10 cellular contexts compared by ENCODE assay signal in genomic region chr15:51267714-51268105, GRCh38.
DNase-seq lines count a peak whose midpoint lies in the region; TF ChIP-seq lines count a peak whose summit lies in the region.
"Had no signal": no experiment of that assay in that cellular context is flagged by ENCODE, and none has a peak within 500 bp of the region (broad histone marks: within the 10 kb centered on the region; RNA-seq: fewer than 3 reads in every experiment).

No MANE protein-coding gene starts in this region.

- WGBS in stomach, 5 donors, result 4 to 8% (median 5%) methylated on average over 11 of the region's 11 CpGs

- H3K36me3 ChIP-seq in ascending aorta (no peaks in the 10 kb centered on the region), stomach (no peaks in the 10 kb centered on the region)

- DNase-seq in DMS 273 (lab: John Stamatoyannopoulos, UW; ENCODE audit: unreplicated experiment) (peak; percentile 46), DMS 273 treated with DMSO at 0.1 percent for 48 hours (lab: John Stamatoyannopoulos, UW) (no peak), ascending aorta (ENCODE audit: low spot score in 2 of 2) (no peak), iPS-NIHi7 (ENCODE audit: extremely low spot score) (peak; percentile 46), stomach (no peak), NCI-H1694 treated with DMSO at 0.1 percent for 48 hours (lab: John Stamatoyannopoulos, UW) (no peak), posterior vena cava (ENCODE audit: low spot score) (no peak), DMS153 treated with DMSO at 0.1 percent for 48 hours (lab: John Stamatoyannopoulos, UW; ENCODE audit: unreplicated experiment) (no peak)
- DNase-seq: activated effector memory CD4-positive, alpha-beta T cell treated with Interleukin-2 at 50 U/mL for 16 hours had no signal

- H3K9me3 ChIP-seq in ascending aorta, result no peaks in the 10 kb centered on the region
- no peaks in the 10 kb centered on the region for H3K9me3 ChIP-seq in stomach

- no peak for TF ChIP-seq POLR2A in stomach (IDR thresholded peaks at IDR 0.05)

- H3K4me1 ChIP-seq in ascending aorta, result peaks cover 0 to 3% of the 10 kb centered on the region in 2 donors
- H3K4me1 ChIP-seq in stomach, result peaks cover 12 to 21% (median 17%) of the 10 kb centered on the region in 4 donors

- TF ChIP-seq CTCF in ascending aorta (IDR thresholded peaks at IDR 0.05) (no peak), stomach (IDR thresholded peaks at IDR 0.05) (no peak)

- H3K4me3 ChIP-seq in ascending aorta, result peak overlapping the region; percentile 56 to 75
- H3K4me3 ChIP-seq in stomach, result peak overlapping the region; percentile 46 to 61 (median 52)

- intact Hi-C loops in ascending aorta (cut with DNase I), result no loop called here
- intact Hi-C loops in stomach (cut with DNase I; ENCODE audit: low total_unique reads), result no loop called here
- intact Hi-C loops in posterior vena cava (cut with DNase I), result no loop called here

- no peak for TF ChIP-seq EP300 in stomach (IDR thresholded peaks at IDR 0.05)

- H3K27me3 ChIP-seq in ascending aorta (no peaks in the 10 kb centered on the region), stomach (peaks cover 0 to 26% (median 18%) of the 10 kb centered on the region in 3 donors)

- H3K27ac ChIP-seq in ascending aorta (no peak overlapping the region), stomach (peak overlapping the region in 2 of 5 donors; percentile 2 to 49)
- H3K27ac ChIP-seq: 22Rv1 had no signal

Comparison
In these comparisons a context has a peak if more than half of its experiments do, and no peak if none do; other contexts are left out.
1. DNase-seq: peak in DMS 273 (single experiment) and iPS-NIHi7 (single experiment); none in DMS 273 treated with DMSO at 0.1 percent for 48 hours (single experiment), ascending aorta (0 of 2), stomach (single experiment), NCI-H1694 treated with DMSO at 0.1 percent for 48 hours (single experiment), posterior vena cava (single experiment) and DMS153 treated with DMSO at 0.1 percent for 48 hours (single experiment).